8 cellular contexts compared by ENCODE assay signal in genomic region chr19:42252365-42253244, GRCh38. TPM values are rescaled to one million over a fixed set of nuclear protein-coding genes. Genes with fewer than 3 reads are reported as not detected.
DNase-seq lines count a peak whose midpoint lies in the region; ATAC-seq and TF ChIP-seq lines count a peak whose summit lies in the region.

No MANE protein-coding gene starts in this region.

- no peak overlapping the region for H2AFZ ChIP-seq in trophoblast cell (ENCODE audit: insufficient read depth, low read length, poor library complexity)

- in situ Hi-C loops in GM13976 (cut with MboI; ENCODE audit: low sequenced_read_pairs, unreplicated experiment), result no loop called here

- no peaks in the 10 kb centered on the region for H3K36me3 Mint-ChIP-seq in activated naive CD8-positive, alpha-beta T cell treated with anti-CD3 and anti-CD28 coated beads, Interleukin-2, amount 10 ng/mL, durations not matched to agents 7 days and 5 days

- peak overlapping the region; percentile 73 for H3K4ac ChIP-seq in trophoblast cell (ENCODE audit: low read depth, low read length)

- peak overlapping the region; percentile 21 for H2BK12ac ChIP-seq in trophoblast cell (ENCODE audit: low read length)

- 1 to 3% (median 1%) methylated on average over 26 to 27 of the region's 27 CpGs for WGBS in heart left ventricle, 4 donors
- whole genome bisulfite sequencing in trophoblast cell (ENCODE audit: extremely low coverage, insufficient coverage, insufficient read length), result no CpG with 5 or more reads among the region's 27 CpGs

- H2AK5ac ChIP-seq in trophoblast cell (ENCODE audit: low read length), result peak overlapping the region; percentile 4

- peak overlapping the region; percentile 16 for H2BK120ac ChIP-seq in trophoblast cell (ENCODE audit: insufficient read depth, low read length, poor library complexity)

- peak overlapping the region; percentile 50 for H3K9ac ChIP-seq in trophoblast cell (ENCODE audit: low read length)

- H3K23ac ChIP-seq in trophoblast cell (ENCODE audit: low read length), result no peak overlapping the region

- H3K4me3 Mint-ChIP-seq in activated naive CD8-positive, alpha-beta T cell treated with anti-CD3 and anti-CD28 coated beads, Interleukin-2, amount 10 ng/mL, durations not matched to agents 7 days and 5 days, result peak overlapping the region; percentile 91

- no peaks in the 10 kb centered on the region for H3K9me3 Mint-ChIP-seq in activated naive CD8-positive, alpha-beta T cell treated with anti-CD3 and anti-CD28 coated beads, Interleukin-2, amount 10 ng/mL, durations not matched to agents 7 days and 5 days

- no peak overlapping the region for H4K12ac ChIP-seq in trophoblast cell (ENCODE audit: low read depth, low read length)

- peak overlapping the region; percentile 36 for H3K18ac ChIP-seq in trophoblast cell (ENCODE audit: low read length)

- H3K9me3 ChIP-seq in AG04450 (ENCODE audit: control insufficient read depth, insufficient read depth, low read length), result peaks cover 7% of the 10 kb centered on the region; the same call in 1 of the 2 replicates
- no peaks in the 10 kb centered on the region for H3K9me3 ChIP-seq in heart left ventricle
- no peaks in the 10 kb centered on the region for H3K9me3 ChIP-seq in trophoblast cell (ENCODE audit: insufficient read depth, low read depth, low read length)

- ATAC-seq in activated naive CD8-positive, alpha-beta T cell treated with anti-CD3 and anti-CD28 coated beads, Interleukin-2, amount 10 ng/mL, durations not matched to agents 7 days and 5 days (ENCODE audit: low read depth), result no peak
- ATAC-seq in heart left ventricle, result peak; percentile 4 to 34 (median 11)

- H3K4me1 ChIP-seq in heart left ventricle, result peaks cover 12 to 78% (median 52%) of the 10 kb centered on the region in 12 donors
- H3K4me1 ChIP-seq in trophoblast cell (ENCODE audit: control insufficient read depth in 1 of 2, insufficient read depth in 2 of 2, low read length in 2 of 2), result peaks cover 18 to 23% of the 10 kb centered on the region in 2 experiments

- peak overlapping the region; percentile 91 for H3K27ac Mint-ChIP-seq in activated naive CD8-positive, alpha-beta T cell treated with anti-CD3 and anti-CD28 coated beads, Interleukin-2, amount 10 ng/mL, durations not matched to agents 7 days and 5 days

- peak overlapping the region; percentile 25 for H4K8ac ChIP-seq in trophoblast cell (ENCODE audit: low read depth, low read length)

- H3K4me2 ChIP-seq in trophoblast cell (ENCODE audit: low read length), result peak overlapping the region; percentile 75

- TF ChIP-seq POLR2A in heart left ventricle (IDR thresholded peaks at IDR 0.05), result no peak

- H3K4me1 Mint-ChIP-seq in activated naive CD8-positive, alpha-beta T cell treated with anti-CD3 and anti-CD28 coated beads, Interleukin-2, amount 10 ng/mL, durations not matched to agents 7 days and 5 days, result peaks cover 31% of the 10 kb centered on the region

- H4K91ac ChIP-seq in trophoblast cell (ENCODE audit: low read depth, low read length), result peak overlapping the region; percentile 93

- intact Hi-C loops in heart left ventricle (cut with DNase I), result no loop called here

- CTCF ChIA-PET in AG04450 (lab: Charles Lee), result interaction anchor here (1.4 to 2.1 kb wide), 4 partner anchors 27 to 148 kb away, joined by 3 to 13 read pairs (median 4); no protein-coding TSS in a partner anchor

- peak overlapping the region; percentile 10 for H2BK5ac ChIP-seq in trophoblast cell (ENCODE audit: low read depth, low read length, poor library complexity)

- H3K36me3 ChIP-seq in heart left ventricle (peaks cover 0 to 24% (median 19%) of the 10 kb centered on the region in 9 donors), trophoblast cell (ENCODE audit: control insufficient read depth in 1 of 2, insufficient read depth in 2 of 2, low read length in 2 of 2) (peaks cover 27 to 38% of the 10 kb centered on the region in 2 experiments)

- TF ChIP-seq CTCF in AG04450 (IDR thresholded peaks at IDR 0.05; ENCODE audit: low read depth, low read length) (no peak), HL-60 (IDR thresholded peaks at IDR 0.05; ENCODE audit: insufficient read depth, low read length) (no peak), heart left ventricle (IDR thresholded peaks at IDR 0.05) (no peak), GM13976 (IDR thresholded peaks at IDR 0.05; ENCODE audit: borderline replicate concordance, control extremely low read depth, extremely low read depth, insufficient read depth, missing control alignments) (no peak)

- H3K4me3 ChIP-seq in AG04450 (ENCODE audit: low read depth, low read length), result peak overlapping the region; percentile 84
- H3K4me3 ChIP-seq in HL-60 (replicated peaks; ENCODE audit: insufficient read depth, low read length), result peak overlapping the region; percentile 92
- peak overlapping the region; percentile 74 to 100 (median 94) for H3K4me3 ChIP-seq in heart left ventricle
- peak overlapping the region; percentile 73 for H3K4me3 ChIP-seq in trophoblast cell (ENCODE audit: low read depth, low read length)

- H3K14ac ChIP-seq in trophoblast cell (ENCODE audit: low read length), result peak overlapping the region; percentile 20

- H3K27me3 ChIP-seq in AG04450 (ENCODE audit: control insufficient read depth, insufficient read depth, low read length) (no peaks in the 10 kb centered on the region), HL-60 (ENCODE audit: insufficient read depth, poor library complexity, severe bottlenecking) (peaks cover 7% of the 10 kb centered on the region), heart left ventricle (no peaks in the 10 kb centered on the region), trophoblast cell (ENCODE audit: insufficient read depth, low read length) (no peaks in the 10 kb centered on the region)

- H3K27me3 Mint-ChIP-seq in activated naive CD8-positive, alpha-beta T cell treated with anti-CD3 and anti-CD28 coated beads, Interleukin-2, amount 10 ng/mL, durations not matched to agents 7 days and 5 days, result peaks cover 8% of the 10 kb centered on the region

- peaks cover 32% of the 10 kb centered on the region for H3K79me2 ChIP-seq in trophoblast cell (ENCODE audit: control insufficient read depth, insufficient read depth, low read length, poor library complexity)

- peaks cover 31% of the 10 kb centered on the region for H3K79me1 ChIP-seq in trophoblast cell (ENCODE audit: low read length)

- POLR2A ChIA-PET in AG04450 (lab: Yijun Ruan, JAX), result no interaction called here
- POLR2A ChIA-PET in activated naive CD8-positive, alpha-beta T cell treated with anti-CD3 and anti-CD28 coated beads, Interleukin-2, amount 10 ng/mL, durations not matched to agents 7 days and 5 days (lab: Charles Lee), result interaction anchor here (0.5 to 0.6 kb wide), 3 partner anchors 11 to 52 kb away, joined by 3 to 6 read pairs (median 4); no protein-coding TSS in a partner anchor

- H3K27ac ChIP-seq in AG04450 (ENCODE audit: low read depth, low read length), result peak overlapping the region; percentile 82
- peak overlapping the region; percentile 74 for H3K27ac ChIP-seq in HL-60 (replicated peaks)
- H3K27ac ChIP-seq in heart left ventricle, result peak overlapping the region; percentile 94 to 100 (median 99)
- H3K27ac ChIP-seq in trophoblast cell (ENCODE audit: low read depth, low read length), result peak overlapping the region; percentile 63

- no peak for DNase-seq in AG04450 (ENCODE audit: low read depth, low spot score)
- peak; percentile 56 to 62 for DNase-seq in HL-60 (ENCODE audit: low read depth in 1 of 2, low spot score in 1 of 2)
- DNase-seq in activated naive CD8-positive, alpha-beta T cell treated with anti-CD3 and anti-CD28 coated beads, Interleukin-2, amount 10 ng/mL, durations not matched to agents 7 days and 5 days, result no peak
- peak in 3 of 5 donors; percentile 57 to 66 (median 64) for DNase-seq in heart left ventricle
- no peak for DNase-seq in trophoblast cell
- no peak for DNase-seq in GM13976 (ENCODE audit: low spot score)
- no peak for DNase-seq in NCI-H146 treated with DMSO at 0.1 percent for 48 hours (lab: John Stamatoyannopoulos, UW; ENCODE audit: unreplicated experiment)
- DNase-seq in NCI-H2196 treated with DMSO at 0.1 percent for 48 hours (lab: John Stamatoyannopoulos, UW; ENCODE audit: unreplicated experiment), result no peak

RNA-seq across cellular contexts. Expression of gene ERF, which starts 2.3 kb away (rescaled TPM):
- polyA plus RNA-seq in AG04450 (2011; rRNA removed) (29.4 and 31.1 TPM in 2 replicates), heart left ventricle (10 to 100 TPM; 31.9 to 45.4 TPM)
- 45.7 and 49.3 TPM in 2 replicates for polyA minus RNA-seq in AG04450 (2011; rRNA and poly(A)+ RNA removed)
- total RNA-seq in activated naive CD8-positive, alpha-beta T cell treated with anti-CD3 and anti-CD28 coated beads, Interleukin-2, amount 10 ng/mL, durations not matched to agents 7 days and 5 days, result 10 to 100 TPM; 51.1 to 57.5 TPM
- 10 to 100 TPM; 26.1 to 49.7 (median 35.5) TPM for total RNA-seq in heart left ventricle
- 49.3 and 50.2 TPM in 2 replicates for polyA plus RNA-seq in trophoblast cell (2013)

RNA-seq across cellular contexts. Expression of gene GSK3A, which starts 10.2 kb away (rescaled TPM):
- polyA plus RNA-seq in AG04450 (2011; rRNA removed) (20.1 and 27.3 TPM in 2 replicates), heart left ventricle (10 to 100 TPM; 51.6 to 76.5 TPM)
- polyA minus RNA-seq in AG04450 (2011; rRNA and poly(A)+ RNA removed), result 20.9 and 28.6 TPM in 2 replicates
- total RNA-seq in activated naive CD8-positive, alpha-beta T cell treated with anti-CD3 and anti-CD28 coated beads, Interleukin-2, amount 10 ng/mL, durations not matched to agents 7 days and 5 days, result 10 to 100 TPM; 41.0 to 42.2 TPM
- total RNA-seq in heart left ventricle, result 10 to 100 TPM; 22.5 to 46.9 (median 36.8) TPM
- polyA plus RNA-seq in trophoblast cell (2013), result 77.6 and 78.9 TPM in 2 replicates

RNA-seq across cellular contexts. Expression of gene CIC, which starts 16.4 kb away (rescaled TPM):
- 2.9 and 4.2 TPM in 2 replicates for polyA plus RNA-seq in AG04450 (2011; rRNA removed)
- 5.1 and 6.2 TPM in 2 replicates for polyA minus RNA-seq in AG04450 (2011; rRNA and poly(A)+ RNA removed)
- total RNA-seq in activated naive CD8-positive, alpha-beta T cell treated with anti-CD3 and anti-CD28 coated beads, Interleukin-2, amount 10 ng/mL, durations not matched to agents 7 days and 5 days, result 10 to 100 TPM; 84.4 to 92.2 TPM
- 10 to 100 TPM; 25.5 to 54.8 (median 35.8) TPM for total RNA-seq in heart left ventricle
- 10 to 100 TPM; 27.1 to 27.5 TPM for polyA plus RNA-seq in heart left ventricle
- polyA plus RNA-seq in trophoblast cell (2013), result 36.7 and 39.1 TPM in 2 replicates

RNA-seq across cellular contexts. Expression of gene ZNF526, which starts 32.5 kb away (rescaled TPM):
- polyA plus RNA-seq in AG04450 (2011; rRNA removed), result 4.6 and 5.4 TPM in 2 replicates
- polyA minus RNA-seq in AG04450 (2011; rRNA and poly(A)+ RNA removed), result 14.3 and 16.1 TPM in 2 replicates
- total RNA-seq in activated naive CD8-positive, alpha-beta T cell treated with anti-CD3 and anti-CD28 coated beads, Interleukin-2, amount 10 ng/mL, durations not matched to agents 7 days and 5 days, result 10 to 100 TPM; 19.6 to 20.6 TPM
- 1 to 10 TPM; 3.9 to 7.2 (median 5.8) TPM for total RNA-seq in heart left ventricle
- polyA plus RNA-seq in heart left ventricle, result 1 to 10 TPM; 3.3 to 5.4 TPM
- polyA plus RNA-seq in trophoblast cell (2013), result 6.7 and 6.9 TPM in 2 replicates

RNA-seq across cellular contexts. Expression of gene DEDD2, which starts 35.1 kb away (rescaled TPM):
- polyA plus RNA-seq in AG04450 (2011; rRNA removed) (11.8 and 13.8 TPM in 2 replicates), heart left ventricle (10 to 100 TPM; 12.6 to 18.3 TPM)
- polyA minus RNA-seq in AG04450 (2011; rRNA and poly(A)+ RNA removed), result 7.3 and 10.0 TPM in 2 replicates
- total RNA-seq in activated naive CD8-positive, alpha-beta T cell treated with anti-CD3 and anti-CD28 coated beads, Interleukin-2, amount 10 ng/mL, durations not matched to agents 7 days and 5 days, result 10 to 100 TPM; 41.3 to 42.2 TPM
- 10 to 100 TPM; 11.1 to 24.1 (median 17.2) TPM for total RNA-seq in heart left ventricle
- polyA plus RNA-seq in trophoblast cell (2013), result 44.2 and 47.8 TPM in 2 replicates

Comparison
In these comparisons a context has a peak if more than half of its experiments do, and no peak if none do; other contexts are left out.
1. DNase-seq: peak in HL-60 (2 of 2) and heart left ventricle (3 of 5); none in AG04450 (single experiment), activated naive CD8-positive, alpha-beta T cell treated with anti-CD3 and anti-CD28 coated beads, Interleukin-2, amount 10 ng/mL, durations not matched to agents 7 days and 5 days (single experiment), trophoblast cell (0 of 2), GM13976 (single experiment), NCI-H146 treated with DMSO at 0.1 percent for 48 hours (single experiment) and NCI-H2196 treated with DMSO at 0.1 percent for 48 hours (single experiment).
2. Peak in every context shown above with its lines, with median percentiles within 50 percentile points of each other: H3K27ac ChIP-seq and H3K4me3 ChIP-seq.